In genomic region chr18:789397-789796, GRCh38 we compare ENCODE assay signal across 26 cellular contexts.
"Had no signal": no experiment of that assay in that cellular context is flagged by ENCODE, and none has a peak within 500 bp of the region (broad histone marks: within the 10 kb centered on the region; RNA-seq: fewer than 3 reads in every experiment).

No MANE protein-coding gene starts in this region.

- H3K27me3 ChIP-seq: brain microvascular endothelial cell, cardiac muscle cell, Peyer's patch, SJCRH30 had no signal

- H3K9ac ChIP-seq: SK-N-SH had no signal

- H3K27ac ChIP-seq: brain microvascular endothelial cell, cardiac muscle cell, Peyer's patch, RWPE1, SJCRH30, VCaP had no signal

- DNase-seq: activated CD4-positive, alpha-beta memory T cell treated with anti-CD3 and anti-CD28 coated beads, Interleukin-2, amount 10 ng/mL, durations not matched to agents 7 days and 5 days; activated CD4-positive, alpha-beta T cell treated with anti-CD3 and anti-CD28 coated beads for 36 hours; activated CD4-positive, alpha-beta T cell treated with anti-CD3 and anti-CD28 coated beads, Interleukin-2, amount 50 U/mL, for 1 hour; activated CD8-positive, alpha-beta memory T cell treated with anti-CD3 and anti-CD28 coated beads, Interleukin-2, amount 50 U/mL, for 4 hours; activated naive CD8-positive, alpha-beta T cell treated with anti-CD3 and anti-CD28 coated beads, Interleukin-2, amount 50 U/mL, for 24 hours; activated T-cell treated with anti-CD3 and anti-CD28 coated beads, Interleukin-2, amount 50 U/mL, for 1 hour; amniotic stem cell; brain microvascular endothelial cell; cerebellar nuclear complex; MM.1S; NCI-H1105 treated with DMSO at 0.1 percent for 48 hours; NCI-H1436 treated with DMSO at 0.1 percent for 48 hours; NCI-H187; NCI-H2081; NCI-H446; NCI-H524; Peyer's patch; Right ventricle myocardium superior; SJCRH30; SK-N-SH; T-helper 1 cell had no signal

- H3K4me1 ChIP-seq: Peyer's patch, SJCRH30 had no signal

- H3K9me3 ChIP-seq: Peyer's patch, SJCRH30, SK-N-SH had no signal

- FAIRE-seq: colon had no signal

- ATAC-seq: activated CD4-positive, alpha-beta T cell treated with anti-CD3 and anti-CD28 coated beads for 36 hours; activated naive CD4-positive, alpha-beta T cell treated with anti-CD3 and anti-CD28 coated beads, Interleukin-2, amount 50 U/mL, for 72 hours; activated naive CD8-positive, alpha-beta T cell treated with anti-CD3 and anti-CD28 coated beads, Interleukin-2, amount 50 U/mL, for 24 hours had no signal

- H3K4me3 ChIP-seq: cardiac muscle cell, Peyer's patch, SJCRH30 had no signal

- H3K4me2 ChIP-seq: SK-N-SH had no signal

- H3K36me3 ChIP-seq: brain microvascular endothelial cell, cardiac muscle cell, Peyer's patch, SJCRH30 had no signal
